ENCODE assay signal across 9 cellular contexts in the genomic region with DNA sequence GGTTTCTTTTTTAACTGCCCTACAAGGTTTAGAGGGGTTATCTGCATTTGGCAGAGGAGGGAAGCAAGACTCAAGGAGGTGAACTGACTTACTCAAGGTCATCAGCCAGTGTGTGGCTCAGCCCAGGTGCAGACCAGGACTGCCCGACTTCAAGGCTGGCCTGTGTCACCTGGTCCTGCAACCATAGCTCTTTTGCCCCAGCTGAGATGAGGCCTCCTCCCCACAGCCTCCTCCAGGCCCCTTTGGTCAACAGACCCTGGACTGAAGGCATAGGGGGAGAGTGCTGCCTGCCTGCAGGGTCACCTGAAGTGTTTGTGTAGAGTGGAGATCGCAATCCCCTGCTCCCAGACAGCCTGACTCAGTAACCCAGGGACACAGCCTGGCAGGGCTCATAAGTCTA.
"Had no signal": no experiment of that assay in that cellular context is flagged by ENCODE, and none has a peak within 500 bp of the region (broad histone marks: within the 10 kb centered on the region; RNA-seq: fewer than 3 reads in every experiment).

No MANE protein-coding gene starts in this region.

- H3K27ac ChIP-seq: spleen had no signal

- H3K9me3 ChIP-seq: spleen had no signal

- ATAC-seq: activated T-cell treated with anti-CD3 and anti-CD28 coated beads, Interleukin-2, amount 50 U/mL, for 4 hours; stimulated activated memory B cell treated with anti-CD40 and anti-IgM and Interleukin-4, amounts not matched to agents 10 μg/mL and 1 μg/mL and 100 μg/mL, for 72 hours had no signal

- H3K4me3 ChIP-seq: spleen had no signal

- H3K36me3 ChIP-seq: spleen had no signal

- DNase-seq: activated CD4-positive, alpha-beta T cell treated with anti-CD3 and anti-CD28 coated beads, Interleukin-2, amount 50 U/mL, for 48 hours; activated CD4-positive, CD25-positive, alpha-beta regulatory T cell treated with anti-CD3 and anti-CD28 coated beads, Interleukin-2, amount 50 U/mL, for 72 hours; activated gamma-delta T cell; activated T-cell treated with anti-CD3 and anti-CD28 coated beads, Interleukin-2, amount 50 U/mL, for 4 hours; effector CD4-positive, alpha-beta T cell; spleen; stimulated activated CD4-positive, alpha-beta T cell treated with anti-CD3 and anti-CD28 coated beads, Interleukin-1b, Interleukin-23, amount 100 ng/mL, for 48 hours; T-helper 9 cell had no signal
